Comparison of ENCODE assay signal across 23 cellular contexts in genomic region chr3:79056498-79056897, GRCh38.
"Had no signal": no experiment of that assay in that cellular context is flagged by ENCODE, and none has a peak within 500 bp of the region (broad histone marks: within the 10 kb centered on the region; RNA-seq: fewer than 3 reads in every experiment).

No MANE protein-coding gene starts in this region.

- ATAC-seq: activated naive CD4-positive, alpha-beta T cell treated with anti-CD3 and anti-CD28 coated beads, Interleukin-2, amount 50 U/mL, for 72 hours; activated naive CD8-positive, alpha-beta T cell treated with anti-CD3 and anti-CD28 coated beads, Interleukin-2, amount 50 U/mL, for 24 hours; activated T-cell treated with anti-CD3 and anti-CD28 coated beads, Interleukin-2, amount 50 U/mL, for 4 hours; T-helper 17 cell had no signal

- H3K36me3 ChIP-seq: brain microvascular endothelial cell, MG63 had no signal

- H3K27ac ChIP-seq: brain microvascular endothelial cell had no signal

- DNase-seq: activated B cell treated with CpG ODN at 0.5 μM for 24 hours; activated CD4-positive, alpha-beta T cell treated with anti-CD3 and anti-CD28 coated beads for 1 hour; activated CD4-positive, alpha-beta T cell treated with anti-CD3 and anti-CD28 coated beads, Interleukin-2, amount 10 ng/mL, durations not matched to agents 24 days and 14 days; activated CD4-positive, alpha-beta T cell treated with anti-CD3 and anti-CD28 coated beads, Interleukin-2, amount 50 U/mL, for 48 hours; activated CD8-positive, alpha-beta memory T cell treated with anti-CD3 and anti-CD28 coated beads for 24 hours; activated effector memory CD4-positive, alpha-beta T cell treated with anti-CD3 and anti-CD28 coated beads, Interleukin-2, amount 50 U/mL, for 16 hours; activated naive CD4-positive, alpha-beta T cell treated with Interleukin-2 at 50 U/mL for 16 hours; activated naive CD8-positive, alpha-beta T cell treated with anti-CD3 and anti-CD28 coated beads, Interleukin-2, amount 50 U/mL, for 24 hours; activated T-cell treated with anti-CD3 and anti-CD28 coated beads, Interleukin-2, amount 50 U/mL, for 4 hours; amygdala; brain microvascular endothelial cell; cerebellar nuclear complex; MG63; MV-4-11; NCI-H1092 treated with DMSO at 0.1 percent for 48 hours; NCI-H1417 treated with DMSO at 0.1 percent for 48 hours; NCI-H187; NCI-H2171; NCI-H345; SIG-M5; T-helper 17 cell; T-helper 9 cell had no signal

- H3K9me3 ChIP-seq: MG63 had no signal

- H3K4me3 ChIP-seq: MG63 had no signal

- H3K27me3 ChIP-seq: brain microvascular endothelial cell, MG63 had no signal
